In the genomic region with DNA sequence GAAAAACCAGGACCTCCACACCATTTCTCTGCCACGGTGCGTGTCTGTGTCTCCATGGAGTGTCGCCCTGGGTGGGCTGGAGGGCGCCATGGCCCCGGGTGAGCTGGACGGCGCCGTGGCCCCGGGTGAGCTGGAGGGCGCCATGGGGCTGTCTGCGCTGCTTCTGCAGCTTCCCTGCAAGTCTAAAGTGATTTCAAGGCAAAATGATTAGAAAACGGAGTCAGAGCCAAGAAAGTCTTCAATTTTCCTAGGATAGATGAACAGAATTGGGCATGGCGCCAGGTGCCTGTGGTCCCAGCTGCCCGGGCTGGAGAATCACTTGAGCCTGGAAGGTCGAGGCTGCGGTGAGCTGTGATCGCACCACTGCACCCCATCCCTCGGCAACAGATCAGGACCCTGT, we compare ENCODE assay signal across 34 cellular contexts. TPM values are rescaled to one million over a fixed set of nuclear protein-coding genes. Genes with fewer than 3 reads are reported as not detected.
A peak's percentile ranks its signal among the peaks of the same experiment; 100 is the strongest.
DNase-seq lines count a peak whose midpoint lies in the region; ATAC-seq, FAIRE-seq and TF ChIP-seq lines count a peak whose summit lies in the region.
"Had no signal": no experiment of that assay in that cellular context is flagged by ENCODE, and none has a peak within 500 bp of the region (broad histone marks: within the 10 kb centered on the region; RNA-seq: fewer than 3 reads in every experiment).

No MANE protein-coding gene starts in this region.

- H3K9me3 ChIP-seq in H1 (ENCODE audit: insufficient read depth in 2 of 2, low read depth in 1 of 2, low read length in 1 of 2) (peaks cover 0 to 3% of the 10 kb centered on the region in 2 experiments; a peak in 1 of 4 replicates), neuronal stem cell (replicated peaks in 1 of 2; ENCODE audit: control insufficient read depth in 2 of 2, insufficient read depth in 1 of 2, low read depth in 1 of 2, low read length in 2 of 2) (peaks cover 2 to 6% of the 10 kb centered on the region in 2 donors)
- H3K9me3 ChIP-seq: neutrophil, prostate gland, thoracic aorta, uterus had no signal

- H3K79me2 ChIP-seq in H1 (ENCODE audit: control insufficient read depth in 1 of 2, insufficient read depth in 2 of 2, low read length in 2 of 2), result no peaks in the 10 kb centered on the region
- H3K79me2 ChIP-seq: hepatocyte had no signal

- H3K27me3 ChIP-seq in H1 (replicated peaks in 1 of 4; ENCODE audit: control insufficient read depth in 3 of 4, extremely low read depth in 1 of 4, insufficient read depth in 3 of 4, low read length in 3 of 4) (no peaks in the 10 kb centered on the region), neuronal stem cell (ENCODE audit: control insufficient read depth in 3 of 3, insufficient read depth in 3 of 3, low read depth in 1 of 3, low read length in 3 of 3) (no peaks in the 10 kb centered on the region)
- H3K27me3 ChIP-seq: hepatocyte, neutrophil, uterus had no signal

- no peaks in the 10 kb centered on the region for H3K27me3 Mint-ChIP-seq in activated T-helper 17 cell treated with anti-CD3 and anti-CD28 coated beads, Interleukin-2, amount 50 U/mL, for 72 hours
- H3K27me3 Mint-ChIP-seq in CD14-positive monocyte (ENCODE audit: low read depth in 3 of 3), result peaks cover 0 to 3% (median 0%) of the 10 kb centered on the region in 3 donors
- H3K27me3 Mint-ChIP-seq: activated CD8-positive, alpha-beta T cell treated with anti-CD3 and anti-CD28 coated beads for 36 hours; CD4-positive, CD25-positive, alpha-beta regulatory T cell; stimulated activated naive B cell treated with anti-CD40 and anti-IgM and Interleukin-4, amounts not matched to agents 10 μg/mL and 1 μg/mL and 100 μg/mL, for 72 hours; T-helper 17 cell had no signal

- no peak overlapping the region for H3K14ac ChIP-seq in H1 (ENCODE audit: insufficient read length)
- H3K14ac ChIP-seq in neuronal stem cell (ENCODE audit: low read length), result peak overlapping the region; percentile 14

- ATAC-seq in activated T-helper 17 cell treated with anti-CD3 and anti-CD28 coated beads, Interleukin-2, amount 50 U/mL, for 72 hours (replicated peaks), result no peak
- ATAC-seq: esophagus mucosa, sciatic nerve had no signal

- no peak for TF ChIP-seq POLR2A in H1 (IDR thresholded peaks at IDR 0.05; ENCODE audit: control extremely low read depth in 1 of 2, low read depth in 2 of 2, low read length in 2 of 2)

- H3K4me3 ChIP-seq in H1 (ENCODE audit: extremely low read depth in 1 of 4, insufficient read depth in 2 of 4, low read depth in 3 of 4, low read length in 4 of 4), result no peak overlapping the region
- H3K4me3 ChIP-seq in neuronal stem cell (ENCODE audit: low read length in 2 of 2), result no peak overlapping the region
- H3K4me3 ChIP-seq: coronary artery, hepatocyte, prostate gland, thoracic aorta, uterus had no signal

- no peak overlapping the region for H3K56ac ChIP-seq in H1 (replicated peaks; ENCODE audit: insufficient read length, low read depth, low read length)

- H3K36me3 ChIP-seq in H1 (ENCODE audit: control insufficient read depth in 2 of 4, insufficient read depth in 4 of 4, low read length in 3 of 4), result peaks cover 0 to 6% (median 3%) of the 10 kb centered on the region in 4 experiments; a peak in 2 of 8 replicates
- H3K36me3 ChIP-seq in neuronal stem cell (replicated peaks in 1 of 2; ENCODE audit: control insufficient read depth in 2 of 2, insufficient read depth in 2 of 2, low read length in 2 of 2), result peaks cover 13 to 30% of the 10 kb centered on the region in 2 donors
- H3K36me3 ChIP-seq: uterus had no signal

- H4K91ac ChIP-seq in H1 (replicated peaks; ENCODE audit: insufficient read length, low read length), result no peak overlapping the region
- no peak overlapping the region for H4K91ac ChIP-seq in neuronal stem cell (ENCODE audit: low read depth, low read length, poor library complexity)

- no peak for FAIRE-seq in H1 (lab: Jason Lieb, UNC)
- FAIRE-seq: bronchial epithelial cell, D721Med, frontal cortex, H54 had no signal

- no peaks in the 10 kb centered on the region for H3K9me3 Mint-ChIP-seq in activated T-helper 17 cell treated with anti-CD3 and anti-CD28 coated beads, Interleukin-2, amount 50 U/mL, for 72 hours
- H3K9me3 Mint-ChIP-seq in CD14-positive monocyte, result peaks cover 0 to 4% (median 0%) of the 10 kb centered on the region in 7 donors
- H3K9me3 Mint-ChIP-seq: activated CD8-positive, alpha-beta T cell treated with anti-CD3 and anti-CD28 coated beads for 36 hours; CD4-positive, CD25-positive, alpha-beta regulatory T cell had no signal

- H3K27ac Mint-ChIP-seq in activated T-helper 17 cell treated with anti-CD3 and anti-CD28 coated beads, Interleukin-2, amount 50 U/mL, for 72 hours, result peak overlapping the region; percentile 68
- no peak overlapping the region for H3K27ac Mint-ChIP-seq in CD14-positive monocyte
- H3K27ac Mint-ChIP-seq: stimulated activated naive B cell treated with anti-CD40 and anti-IgM and Interleukin-4, amounts not matched to agents 10 μg/mL and 1 μg/mL and 100 μg/mL, for 72 hours had no signal

- peak; percentile 37 for DNase-seq in DMS79 treated with DMSO at 0.1 percent for 48 hours (lab: John Stamatoyannopoulos, UW)
- DNase-seq in H1 (ENCODE audit: low read depth in 1 of 2, low spot score in 2 of 2), result no peak
- no peak for DNase-seq in neuronal stem cell (ENCODE audit: low spot score)
- DNase-seq in nucleus accumbens (lab: John Stamatoyannopoulos, UW), result no peak
- no peak for DNase-seq in CD14-positive monocyte (ENCODE audit: low spot score)
- no peak for DNase-seq in NCI-H1417 (lab: John Stamatoyannopoulos, UW)
- no peak for DNase-seq in activated gamma-delta T cell treated with Interleukin-2 at 50 U/mL for 16 hours
- DNase-seq: activated CD4-positive, CD25-positive, alpha-beta regulatory T cell treated with anti-CD3 and anti-CD28 coated beads, Interleukin-2, amount 50 U/mL, for 72 hours; activated gamma-delta T cell; left cardiac atrium; mesendoderm; NCI-H1436; NCI-H2081 treated with DMSO at 0.1 percent for 48 hours; NCI-H82; RPMI8226; stimulated activated CD4-positive, alpha-beta T cell treated with anti-CD3 and anti-CD28 coated beads, Interleukin-4, amount 100 ng/mL, for 4 hours; stimulated activated naive B cell treated with anti-CD40 and anti-IgM and Interleukin-4, amounts not matched to agents 10 μg/mL and 1 μg/mL and 100 μg/mL, for 72 hours; T-helper 17 cell; uterus had no signal

- CTCF ChIA-PET in H1 (lab: Charles Lee; ENCODE audit: partially characterized antibody), result interaction anchor here (0.6 to 1.3 kb wide), 3 partner anchors 8 to 385 kb away, joined by 3 to 4 read pairs (median 4); no protein-coding TSS in a partner anchor

- H4K5ac ChIP-seq in H1 (ENCODE audit: insufficient read length, low read depth, low read length), result no peak overlapping the region

- H2BK12ac ChIP-seq in H1 (ENCODE audit: low read depth, low read length) (no peak overlapping the region), neuronal stem cell (ENCODE audit: low read length) (no peak overlapping the region)

- H3K18ac ChIP-seq in H1 (ENCODE audit: extremely low read depth, low read length) (no peak overlapping the region), neuronal stem cell (ENCODE audit: low read length) (no peak overlapping the region)

- no peak overlapping the region for H3K27ac ChIP-seq in H1 (ENCODE audit: low read depth, low read length)
- H3K27ac ChIP-seq in neuronal stem cell (replicated peaks; ENCODE audit: low read length), result no peak overlapping the region
- H3K27ac ChIP-seq: coronary artery, hepatocyte, neutrophil, prostate gland, thoracic aorta, uterus had no signal

- H3K4ac ChIP-seq in H1 (replicated peaks; ENCODE audit: insufficient read length, low read depth, low read length) (no peak overlapping the region), neuronal stem cell (ENCODE audit: low read length) (no peak overlapping the region)

- H2BK120ac ChIP-seq in H1 (replicated peaks; ENCODE audit: low read depth, low read length) (no peak overlapping the region), neuronal stem cell (ENCODE audit: low read depth, low read length) (no peak overlapping the region)

- H2AK5ac ChIP-seq in H1 (ENCODE audit: low read depth, low read length) (no peak overlapping the region), neuronal stem cell (ENCODE audit: low read depth, low read length) (no peak overlapping the region)

- no peaks in the 10 kb centered on the region for H3K23me2 ChIP-seq in H1 (ENCODE audit: low read depth, low read length)

- H3K36me3 Mint-ChIP-seq in activated T-helper 17 cell treated with anti-CD3 and anti-CD28 coated beads, Interleukin-2, amount 50 U/mL, for 72 hours (ENCODE audit: low read depth), result peaks cover 8% of the 10 kb centered on the region
- H3K36me3 Mint-ChIP-seq in CD14-positive monocyte, result peaks cover 47 to 71% of the 10 kb centered on the region in 2 donors

- POLR2A ChIA-PET in H1 (lab: Charles Lee; ENCODE audit: partially characterized antibody), result no interaction called here

- H2BK20ac ChIP-seq in H1 (ENCODE audit: low read length), result no peak overlapping the region

- no peak for TF ChIP-seq EP300 in H1 (IDR thresholded peaks at IDR 0.05; ENCODE audit: borderline replicate concordance in 1 of 2, low read depth in 2 of 2, low read length in 2 of 2)

- H3K4me1 ChIP-seq in H1 (replicated peaks in 1 of 4; ENCODE audit: control insufficient read depth in 3 of 4, insufficient read depth in 4 of 4, low read length in 3 of 4) (no peaks in the 10 kb centered on the region), neuronal stem cell (ENCODE audit: control insufficient read depth in 2 of 2, insufficient read depth in 1 of 2, low read depth in 1 of 2, low read length in 2 of 2) (no peaks in the 10 kb centered on the region)
- H3K4me1 ChIP-seq: prostate gland, uterus had no signal

- TF ChIP-seq RAD21 in H1 (IDR thresholded peaks at IDR 0.05 in 1 of 2, conservative IDR thresholded peaks at IDR 0.05 in 1 of 2; ENCODE audit: low read depth in 2 of 2, low read length in 2 of 2), result no peak

- H4K20me1 ChIP-seq in H1 (replicated peaks in 1 of 2; ENCODE audit: control insufficient read depth in 1 of 2, insufficient read depth in 2 of 2, low read length in 2 of 2), result peaks cover 0 to 1% of the 10 kb centered on the region in 2 experiments

- H3K4me2 ChIP-seq in H1 (ENCODE audit: insufficient read depth in 1 of 2, low read depth in 2 of 2, low read length in 2 of 2) (no peak overlapping the region), neuronal stem cell (ENCODE audit: insufficient read depth, low read length, poor library complexity, severe bottlenecking) (no peak overlapping the region)
- H3K4me2 ChIP-seq: hepatocyte had no signal

- TF ChIP-seq CTCF in H1 (IDR thresholded peaks at IDR 0.05; ENCODE audit: control extremely low read depth in 1 of 3, insufficient read depth in 1 of 3, low read depth in 1 of 3, low read length in 3 of 3) (no peak), CD14-positive monocyte (IDR thresholded peaks at IDR 0.05) (no peak)

- H2BK5ac ChIP-seq in H1 (ENCODE audit: low read depth, low read length) (no peak overlapping the region), neuronal stem cell (ENCODE audit: low read length) (no peak overlapping the region)

- intact Hi-C loops in CD14-positive monocyte (cut with micrococcal nuclease), result no loop called here

- WGBS in H1 (ENCODE audit: extremely low coverage in 1 of 2, insufficient coverage in 1 of 2, insufficient read length in 1 of 2, insufficient replicate concordance in 2 of 2, low coverage in 1 of 2, low lambda C conversion rate in 2 of 2, missing lambda C conversion rate in 1 of 2), 2 experiments, result 93% methylated on average over 18 of the region's 18 CpGs; no CpG with 5 or more reads in 1 of the 2 experiments
- no CpG with 5 or more reads among the region's 18 CpGs for WGBS in neuronal stem cell (ENCODE audit: extremely low coverage in 2 of 2, insufficient read length in 2 of 2, insufficient replicate concordance in 1 of 2), 2 donors

- H3K9ac ChIP-seq in H1 (replicated peaks in 1 of 4; ENCODE audit: extremely low read depth in 1 of 4, low read depth in 3 of 4, low read length in 3 of 4), result no peak overlapping the region
- H3K9ac ChIP-seq in neuronal stem cell (ENCODE audit: low read depth, low read length, poor library complexity), result no peak overlapping the region

- H3K23ac ChIP-seq in H1 (ENCODE audit: insufficient read length), result no peak overlapping the region
- H3K23ac ChIP-seq in neuronal stem cell (ENCODE audit: low read depth, low read length, poor library complexity), result no peak overlapping the region

- H2BK15ac ChIP-seq in H1 (ENCODE audit: low read length) (no peak overlapping the region), neuronal stem cell (ENCODE audit: low read length) (no peak overlapping the region)

- H2AFZ ChIP-seq in H1 (ENCODE audit: low read length) (no peak overlapping the region), neuronal stem cell (ENCODE audit: low read length) (no peak overlapping the region)
- H2AFZ ChIP-seq: hepatocyte had no signal

- H4K8ac ChIP-seq in H1 (ENCODE audit: extremely low read depth, insufficient read depth, low read length), result peak overlapping the region; percentile 59; the same call in 1 of the 2 replicates
- no peak overlapping the region for H4K8ac ChIP-seq in neuronal stem cell (ENCODE audit: low read depth, low read length)

- H3K4me3 Mint-ChIP-seq in activated T-helper 17 cell treated with anti-CD3 and anti-CD28 coated beads, Interleukin-2, amount 50 U/mL, for 72 hours, result no peak overlapping the region
- H3K4me3 Mint-ChIP-seq in CD14-positive monocyte, result no peak overlapping the region
- H3K4me3 Mint-ChIP-seq: activated CD8-positive, alpha-beta T cell treated with anti-CD3 and anti-CD28 coated beads for 36 hours; stimulated activated naive B cell treated with anti-CD40 and anti-IgM and Interleukin-4, amounts not matched to agents 10 μg/mL and 1 μg/mL and 100 μg/mL, for 72 hours; T-helper 17 cell had no signal

- H3K79me1 ChIP-seq in H1 (ENCODE audit: low read depth, low read length), result no peaks in the 10 kb centered on the region
- H3K79me1 ChIP-seq in neuronal stem cell (ENCODE audit: low read depth, low read length), result no peaks in the 10 kb centered on the region

- H3K4me1 Mint-ChIP-seq in activated T-helper 17 cell treated with anti-CD3 and anti-CD28 coated beads, Interleukin-2, amount 50 U/mL, for 72 hours, result peaks cover 24% of the 10 kb centered on the region
- H3K4me1 Mint-ChIP-seq in CD14-positive monocyte, result peaks cover 10% of the 10 kb centered on the region

RNA-seq across cellular contexts. Expression of a gene that starts 27.7 kb away (rescaled TPM):
- total RNA-seq in activated T-helper 17 cell treated with anti-CD3 and anti-CD28 coated beads, Interleukin-2, amount 50 U/mL, for 72 hours, result 10 to 100 TPM; 20.3 to 79.3 TPM
- total RNA-seq in H1 (2021; fragmentation: NEBNext Ultra II Directional; extraction: Animal tissue kit (Norgen Biotek cat#: 25700)), result 6.6 and 6.8 TPM in 2 replicates
- polyA plus RNA-seq in H1 (2011; rRNA removed) (2.0 and 3.2 TPM in 2 replicates), CD14-positive monocyte (1 to 10 TPM; 7.8 to 8.3 TPM)
- polyA plus RNA-seq in H1 (2011; cell fraction: cytosol; rRNA removed), result 1.4 TPM
- 4.2 TPM for polyA plus RNA-seq in H1 (2011; cell fraction: nucleus; rRNA removed)
- 4.8 to 6.0 TPM (median 5.5 TPM) in 4 replicates for polyA plus RNA-seq in H1 (2012, experiment 1 of 2)
- 4.5 TPM for polyA plus RNA-seq in H1 (2012, experiment 2 of 2)
- polyA plus RNA-seq in H1 (2013, experiment 1 of 2), result 3.5 TPM
- 3.6 TPM for polyA plus RNA-seq in H1 (2013, experiment 2 of 2)
- polyA minus RNA-seq in H1 (2011; rRNA and poly(A)+ RNA removed), result 2.4 and 2.8 TPM in 2 replicates
- 7.3 TPM for polyA minus RNA-seq in H1 (2011; cell fraction: cytosol; rRNA and poly(A)+ RNA removed)
- 8.7 TPM for polyA minus RNA-seq in H1 (2011; cell fraction: nucleus; rRNA and poly(A)+ RNA removed)
- 4.7 TPM for polyA plus RNA-seq in neuronal stem cell (2013, experiment 1 of 2)
- polyA plus RNA-seq in neuronal stem cell (2013, experiment 2 of 2), result 5.2 TPM
- total RNA-seq: HT-29 had no signal
